In genomic region chr17:37239690-37240344, GRCh38 we compare ENCODE assay signal across 8 cellular contexts.
A peak's percentile ranks its signal among the peaks of the same experiment; 100 is the strongest.
DNase-seq lines count a peak whose midpoint lies in the region; ATAC-seq and TF ChIP-seq lines count a peak whose summit lies in the region.

No MANE protein-coding gene starts in this region.

- peaks cover 0 to 93% of the 10 kb centered on the region in 2 donors for H3K36me3 ChIP-seq in left lung

- H3K36me3 Mint-ChIP-seq in brain: peaks cover 62% of the 10 kb centered on the region
- peaks cover 8% of the 10 kb centered on the region for H3K36me3 Mint-ChIP-seq in effector memory CD8-positive, alpha-beta T cell (ENCODE audit: insufficient read depth)

- H3K27ac Mint-ChIP-seq in brain: peak overlapping the region in 4 of 5 experiments; percentile 11 to 32 (median 26)
- H3K27ac Mint-ChIP-seq in effector memory CD8-positive, alpha-beta T cell: no peak overlapping the region

- peaks cover 9 to 10% of the 10 kb centered on the region in 2 donors for H3K4me1 ChIP-seq in left lung

- ATAC-seq in left lung (peak; percentile 79), GM21390 (IDR thresholded peaks at IDR 0.05; ENCODE audit: unreplicated experiment) (no peak), HG03108 (IDR thresholded peaks at IDR 0.05; ENCODE audit: unreplicated experiment) (no peak), GM19035 (IDR thresholded peaks at IDR 0.05; ENCODE audit: unreplicated experiment) (no peak)
- ATAC-seq in effector memory CD8-positive, alpha-beta T cell (replicated peaks): no peak

- no peaks in the 10 kb centered on the region for H3K9me3 Mint-ChIP-seq in brain
- H3K9me3 Mint-ChIP-seq in effector memory CD8-positive, alpha-beta T cell: no peaks in the 10 kb centered on the region

- H3K4me3 ChIP-seq in LNCaP clone FGC (ENCODE audit: low read depth, low read length) (no peak overlapping the region), left lung (no peak overlapping the region)

- H3K4me1 Mint-ChIP-seq in brain: peaks cover 4% of the 10 kb centered on the region
- no peaks in the 10 kb centered on the region for H3K4me1 Mint-ChIP-seq in effector memory CD8-positive, alpha-beta T cell (ENCODE audit: low read depth in 2 of 2)

- H3K27me3 ChIP-seq in left lung: no peaks in the 10 kb centered on the region

- DNase-seq in EH (ENCODE audit: low read depth): peak; percentile 44
- DNase-seq in LNCaP clone FGC (ENCODE audit: low read depth): no peak
- DNase-seq in left lung: no peak
- DNase-seq in effector memory CD8-positive, alpha-beta T cell: no peak

- H3K27ac ChIP-seq in left lung: no peak overlapping the region

- no peaks in the 10 kb centered on the region for H3K9me3 ChIP-seq in left lung

- no peak overlapping the region for H3K4me3 Mint-ChIP-seq in brain
- H3K4me3 Mint-ChIP-seq in effector memory CD8-positive, alpha-beta T cell: no peak overlapping the region

- H3K27me3 Mint-ChIP-seq in brain: no peaks in the 10 kb centered on the region
- H3K27me3 Mint-ChIP-seq in effector memory CD8-positive, alpha-beta T cell: no peaks in the 10 kb centered on the region

- TF ChIP-seq CTCF in LNCaP clone FGC (IDR thresholded peaks at IDR 0.05; ENCODE audit: control insufficient read depth, extremely low read depth, insufficient read depth) (peak; percentile 66), brain (conservative IDR thresholded peaks at IDR 0.05) (peak; percentile 62 to 80), left lung (IDR thresholded peaks at IDR 0.05) (peak; percentile 33 to 55)

- intact Hi-C loops in left lung (cut with DNase I): no loop called here

Comparison
In these comparisons a context has a peak if more than half of its experiments do, and no peak if none do; other contexts are left out.
1. H3K27ac Mint-ChIP-seq: peak in brain (4 of 5); none in effector memory CD8-positive, alpha-beta T cell (0 of 2).
2. Peak in every context shown above with its lines, with median percentiles within 50 percentile points of each other: CTCF ChIP-seq.